12 cellular contexts compared by ENCODE assay signal in the genomic region with DNA sequence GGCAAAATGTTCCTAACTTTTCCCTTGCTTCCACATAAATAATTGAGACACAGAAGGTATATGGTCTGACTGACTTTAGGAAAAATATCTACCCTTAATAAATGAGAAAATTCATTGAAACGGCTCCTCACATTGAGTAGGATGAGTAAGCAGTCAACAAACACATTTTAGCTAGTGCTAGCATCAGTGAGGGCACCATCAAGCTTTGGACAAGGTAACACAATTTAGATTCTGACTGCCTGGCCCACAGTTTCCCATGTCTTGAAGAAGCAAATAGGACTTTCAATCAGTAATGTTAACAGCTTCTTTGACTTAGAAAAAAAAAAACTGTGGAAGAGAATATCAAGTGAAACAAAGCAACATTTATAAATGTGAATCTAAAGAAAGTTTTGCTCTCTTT.
A peak's percentile ranks its signal among the peaks of the same experiment; 100 is the strongest.
DNase-seq lines count a peak whose midpoint lies in the region; ATAC-seq and TF ChIP-seq lines count a peak whose summit lies in the region.
"Had no signal": no experiment of that assay in that cellular context is flagged by ENCODE, and none has a peak within 500 bp of the region (broad histone marks: within the 10 kb centered on the region; RNA-seq: fewer than 3 reads in every experiment).

No MANE protein-coding gene starts in this region.

- H3K4me1 Mint-ChIP-seq in activated naive CD4-positive, alpha-beta T cell treated with anti-CD3 and anti-CD28 coated beads, Interleukin-2, amount 50 U/mL, for 24 hours, result peaks cover 84% of the 10 kb centered on the region
- H3K4me1 Mint-ChIP-seq in activated CD4-positive, alpha-beta memory T cell treated with anti-CD3 and anti-CD28 coated beads, Interleukin-2, amount 10 ng/mL, durations not matched to agents 7 days and 5 days, result peaks cover 73% of the 10 kb centered on the region

- CTCF ChIA-PET in activated CD4-positive, alpha-beta memory T cell treated with anti-CD3 and anti-CD28 coated beads, Interleukin-2, amount 10 ng/mL, durations not matched to agents 7 days and 5 days (lab: Charles Lee), result interaction anchor here (0.6 to 3.2 kb wide), 4 partner anchors 45 to 87 kb away, joined by 3 to 13 read pairs (median 6); no protein-coding TSS in a partner anchor

- no peaks in the 10 kb centered on the region for H3K27me3 ChIP-seq in mucosa of rectum (ENCODE audit: control insufficient read depth in 2 of 2, insufficient read depth in 2 of 2, low read length in 2 of 2)
- H3K27me3 ChIP-seq in transverse colon, result no peaks in the 10 kb centered on the region

- no peaks in the 10 kb centered on the region for H3K36me3 Mint-ChIP-seq in activated naive CD4-positive, alpha-beta T cell treated with anti-CD3 and anti-CD28 coated beads, Interleukin-2, amount 50 U/mL, for 24 hours
- H3K36me3 Mint-ChIP-seq in activated CD4-positive, alpha-beta memory T cell treated with anti-CD3 and anti-CD28 coated beads, Interleukin-2, amount 10 ng/mL, durations not matched to agents 7 days and 5 days (ENCODE audit: low read depth), result peaks cover 5% of the 10 kb centered on the region

- H3K4me1 ChIP-seq in mucosa of rectum (ENCODE audit: control insufficient read depth in 2 of 2, insufficient read depth in 2 of 2, low read length in 2 of 2) (peaks cover 0 to 11% of the 10 kb centered on the region in 2 donors), transverse colon (peaks cover 5 to 67% (median 17%) of the 10 kb centered on the region in 4 donors)

- intact Hi-C loops in transverse colon (cut with DNase I; ENCODE audit: low total_unique reads), result no loop called here

- ATAC-seq in GM18517 (IDR thresholded peaks at IDR 0.05; ENCODE audit: unreplicated experiment), result no peak

- H3K36me3 ChIP-seq in mucosa of rectum (ENCODE audit: control insufficient read depth in 2 of 2, insufficient read depth in 2 of 2, low read length in 2 of 2) (no peaks in the 10 kb centered on the region), transverse colon (no peaks in the 10 kb centered on the region)

- H3K4me3 Mint-ChIP-seq in activated naive CD4-positive, alpha-beta T cell treated with anti-CD3 and anti-CD28 coated beads, Interleukin-2, amount 50 U/mL, for 24 hours, result peak overlapping the region; percentile 83
- H3K4me3 Mint-ChIP-seq in activated CD4-positive, alpha-beta memory T cell treated with anti-CD3 and anti-CD28 coated beads, Interleukin-2, amount 10 ng/mL, durations not matched to agents 7 days and 5 days, result peak overlapping the region; percentile 67

- H3K27ac ChIP-seq in mucosa of rectum (ENCODE audit: low read depth in 2 of 2, low read length in 2 of 2), result peak overlapping the region; percentile 64 to 71
- peak overlapping the region; percentile 83 to 89 (median 85) for H3K27ac ChIP-seq in transverse colon

- H3K27me3 Mint-ChIP-seq in activated naive CD4-positive, alpha-beta T cell treated with anti-CD3 and anti-CD28 coated beads, Interleukin-2, amount 50 U/mL, for 24 hours, result no peaks in the 10 kb centered on the region
- no peaks in the 10 kb centered on the region for H3K27me3 Mint-ChIP-seq in activated CD4-positive, alpha-beta memory T cell treated with anti-CD3 and anti-CD28 coated beads, Interleukin-2, amount 10 ng/mL, durations not matched to agents 7 days and 5 days

- TF ChIP-seq CTCF in transverse colon (IDR thresholded peaks at IDR 0.05) (no peak), GM13976 (IDR thresholded peaks at IDR 0.05; ENCODE audit: borderline replicate concordance, control extremely low read depth, extremely low read depth, insufficient read depth, missing control alignments) (no peak)

- H3K9me3 Mint-ChIP-seq in activated naive CD4-positive, alpha-beta T cell treated with anti-CD3 and anti-CD28 coated beads, Interleukin-2, amount 50 U/mL, for 24 hours, result no peaks in the 10 kb centered on the region
- no peaks in the 10 kb centered on the region for H3K9me3 Mint-ChIP-seq in activated CD4-positive, alpha-beta memory T cell treated with anti-CD3 and anti-CD28 coated beads, Interleukin-2, amount 10 ng/mL, durations not matched to agents 7 days and 5 days

- no peak for TF ChIP-seq EP300 in transverse colon (IDR thresholded peaks at IDR 0.05; ENCODE audit: low read depth)

- no peak for DNase-seq in activated naive CD4-positive, alpha-beta T cell treated with anti-CD3 and anti-CD28 coated beads, Interleukin-2, amount 50 U/mL, for 16 hours
- no peak for DNase-seq in activated CD4-positive, alpha-beta memory T cell treated with anti-CD3 and anti-CD28 coated beads, Interleukin-2, amount 10 ng/mL, durations not matched to agents 7 days and 5 days
- DNase-seq in transverse colon, result no peak
- DNase-seq in DMS153 treated with DMSO at 0.1 percent for 48 hours (lab: John Stamatoyannopoulos, UW; ENCODE audit: unreplicated experiment), result no peak
- DNase-seq in GM13976 (ENCODE audit: low spot score), result no peak
- DNase-seq: cerebellar nuclear complex, NCI-H2107, retina, Right ventricle myocardium superior had no signal

- POLR2A ChIA-PET in activated CD4-positive, alpha-beta memory T cell treated with anti-CD3 and anti-CD28 coated beads, Interleukin-2, amount 10 ng/mL, durations not matched to agents 7 days and 5 days (lab: Charles Lee), result interaction anchor here (0.6 to 10.6 kb wide), 17 partner anchors 11 to 996 kb away, joined by 3 to 232 read pairs (median 4); a partner anchor contains a TSS

- WGBS in transverse colon (ENCODE audit: low coverage in 1 of 2), 2 donors, result 47 to 89% methylated on average over 1 of the region's 1 CpG

- no peak for TF ChIP-seq POLR2A in transverse colon (IDR thresholded peaks at IDR 0.05)

- H3K27ac Mint-ChIP-seq in activated naive CD4-positive, alpha-beta T cell treated with anti-CD3 and anti-CD28 coated beads, Interleukin-2, amount 50 U/mL, for 24 hours, result peak overlapping the region; percentile 98
- peak overlapping the region; percentile 96 for H3K27ac Mint-ChIP-seq in activated CD4-positive, alpha-beta memory T cell treated with anti-CD3 and anti-CD28 coated beads, Interleukin-2, amount 10 ng/mL, durations not matched to agents 7 days and 5 days

- H3K4me3 ChIP-seq in mucosa of rectum (ENCODE audit: low read length in 2 of 2), result no peak overlapping the region
- H3K4me3 ChIP-seq in transverse colon, result no peak overlapping the region

- in situ Hi-C loops in transverse colon (cut with MboI; ENCODE audit: low pct_ligation_motif_present in 1 of 4, low pct_unique_long_range_greater_than_20kb in 1 of 4, low sequenced_read_pairs in 3 of 4), result loop anchor here in 2 of 4 donors (25.0 kb wide), 1 partner anchor 239 kb away; no protein-coding TSS in a partner anchor
- in situ Hi-C loops in GM13976 (cut with MboI; ENCODE audit: low sequenced_read_pairs, unreplicated experiment), result no loop called here

- no peaks in the 10 kb centered on the region for H3K9me3 ChIP-seq in mucosa of rectum (ENCODE audit: control insufficient read depth in 2 of 2, low read length in 2 of 2)
- no peaks in the 10 kb centered on the region for H3K9me3 ChIP-seq in transverse colon

- H3K9ac ChIP-seq in mucosa of rectum (ENCODE audit: low read depth in 1 of 2, low read length in 2 of 2), result peak overlapping the region in 1 of 2 donors; percentile 27
